Comparison of ENCODE assay signal across 12 cellular contexts in genomic region chr17:8410882-8411238, GRCh38. TPM values are rescaled to one million over a fixed set of nuclear protein-coding genes. Genes with fewer than 3 reads are reported as not detected.
DNase-seq lines count a peak whose midpoint lies in the region; ATAC-seq and TF ChIP-seq lines count a peak whose summit lies in the region.
"Had no signal": no experiment of that assay in that cellular context is flagged by ENCODE, and none has a peak within 500 bp of the region (broad histone marks: within the 10 kb centered on the region; RNA-seq: fewer than 3 reads in every experiment).

No MANE protein-coding gene starts in this region.

- in situ Hi-C loops in mammary epithelial cell (cut with MboI; ENCODE audit: low sequenced_read_pairs in 2 of 2) = no loop called here

- 40% methylated on average over 1 of the region's 1 CpG for WGBS in SK-N-SH (ENCODE audit: low lambda C conversion rate)
- WGBS in mammary epithelial cell (ENCODE audit: low coverage, missing lambda C conversion rate) = 83% methylated on average over 1 of the region's 1 CpG

- H3F3A ChIP-seq in SK-N-SH (replicated peaks; ENCODE audit: insufficient read depth) = no peaks in the 10 kb centered on the region

- TF ChIP-seq CTCF in SK-N-SH (IDR thresholded peaks at IDR 0.05) (no peak), HEK293 (tag by site-specific recombination; IDR thresholded peaks at IDR 0.05) (no peak), mammary epithelial cell (conservative IDR thresholded peaks at IDR 0.05 in 1 of 2, IDR thresholded peaks at IDR 0.05 in 1 of 2; ENCODE audit: extremely low read depth in 1 of 2, insufficient read depth in 1 of 2, low read depth in 1 of 2, low read length in 2 of 2) (no peak), neutrophil (IDR thresholded peaks at IDR 0.05) (no peak)

- dilution Hi-C loops in mammary epithelial cell (cut with HindIII; ENCODE audit: low sequenced_read_pairs) = no loop called here

- H3K9ac ChIP-seq in SK-N-SH = no peak overlapping the region
- H3K9ac ChIP-seq in mammary epithelial cell (ENCODE audit: insufficient read depth, low read length) = no peak overlapping the region
- H3K9ac ChIP-seq: BLaER1 treated with 17β-estradiol and CSF1 and Interleukin-3, amounts not matched to agents 10 nM and 100 nM had no signal

- no peaks in the 10 kb centered on the region for H3K36me3 ChIP-seq in SK-N-SH (replicated peaks in 1 of 2; ENCODE audit: control insufficient read depth in 1 of 2, insufficient read depth in 2 of 2, low read length in 1 of 2)
- H3K36me3 ChIP-seq in HEK293 (ENCODE audit: control insufficient read depth in 2 of 2, insufficient read depth in 1 of 2, low read length in 2 of 2) = no peaks in the 10 kb centered on the region
- H3K36me3 ChIP-seq in mammary epithelial cell (ENCODE audit: insufficient read depth, low read length) = no peaks in the 10 kb centered on the region
- H3K36me3 ChIP-seq in neutrophil = peaks cover 4% of the 10 kb centered on the region
- H3K36me3 ChIP-seq: BLaER1 treated with 17β-estradiol and CSF1 and Interleukin-3, amounts not matched to agents 10 nM and 100 nM; SJCRH30 had no signal

- no peak overlapping the region for H2AFZ ChIP-seq in SK-N-SH (ENCODE audit: low read depth)
- peak overlapping the region; percentile 85 for H2AFZ ChIP-seq in mammary epithelial cell (ENCODE audit: low read depth, low read length)

- no peaks in the 10 kb centered on the region for H3K9me2 ChIP-seq in SK-N-SH

- no peak overlapping the region for H3K27ac ChIP-seq in SK-N-SH (ENCODE audit: low read depth in 2 of 2, low read length in 1 of 2)
- no peak overlapping the region for H3K27ac ChIP-seq in HEK293 (ENCODE audit: extremely low read depth, low read depth, low read length)
- H3K27ac ChIP-seq in mammary epithelial cell (ENCODE audit: insufficient read depth, low read depth, low read length) = no peak overlapping the region
- peak overlapping the region; percentile 97 for H3K27ac ChIP-seq in neutrophil
- H3K27ac ChIP-seq: 22Rv1; BLaER1 treated with 17β-estradiol and CSF1 and Interleukin-3, amounts not matched to agents 10 nM and 100 nM; SJCRH30 had no signal

- no peaks in the 10 kb centered on the region for H3K9me3 ChIP-seq in SK-N-SH
- H3K9me3 ChIP-seq in HEK293 (ENCODE audit: control insufficient read depth, insufficient read depth, low read depth, low read length) = no peaks in the 10 kb centered on the region
- no peaks in the 10 kb centered on the region for H3K9me3 ChIP-seq in mammary epithelial cell (replicated peaks; ENCODE audit: insufficient read depth, low read length)
- no peaks in the 10 kb centered on the region for H3K9me3 ChIP-seq in neutrophil
- H3K9me3 ChIP-seq: BLaER1 treated with 17β-estradiol and CSF1 and Interleukin-3, amounts not matched to agents 10 nM and 100 nM; SJCRH30 had no signal

- no peak for DNase-seq in SK-N-SH
- DNase-seq in mammary epithelial cell = no peak
- DNase-seq in NCI-H2029 (lab: John Stamatoyannopoulos, UW) = no peak
- no peak for DNase-seq in SHP77 treated with DMSO at 0.1 percent for 48 hours (lab: John Stamatoyannopoulos, UW)
- no peak for DNase-seq in germinal center (ENCODE audit: low spot score)

- no peak for ATAC-seq in SK-N-SH treated with all-trans-retinoic acid at 6 μM for 48 hours

- POLR2A ChIA-PET in SK-N-SH (lab: Yijun Ruan, JAX) = no interaction called here
- POLR2A ChIA-PET in HEK293 (lab: Yijun Ruan, JAX) = interaction anchor here (2.6 kb wide), 1 partner anchor 25 kb away, joined by 20 read pairs; the partner anchor contains the start of gene NDEL1

- H3K27me3 ChIP-seq in SK-N-SH (ENCODE audit: insufficient read depth) = peaks cover 17% of the 10 kb centered on the region; the same call in 1 of the 2 replicates
- H3K27me3 ChIP-seq in mammary epithelial cell (ENCODE audit: insufficient read depth, low read length) = no peaks in the 10 kb centered on the region
- H3K27me3 ChIP-seq in neutrophil = no peaks in the 10 kb centered on the region
- H3K27me3 ChIP-seq: BLaER1 treated with 17β-estradiol and CSF1 and Interleukin-3, amounts not matched to agents 10 nM and 100 nM; SJCRH30 had no signal

- H3K4me3 ChIP-seq in SK-N-SH (ENCODE audit: low read depth in 2 of 2, low read length in 1 of 2) = no peak overlapping the region
- H3K4me3 ChIP-seq in HEK293 (ENCODE audit: low read depth, low read length) = no peak overlapping the region
- H3K4me3 ChIP-seq in mammary epithelial cell (replicated peaks in 1 of 3; ENCODE audit: insufficient read depth in 1 of 3, low read depth in 2 of 3, low read length in 3 of 3) = peak overlapping the region in 1 of 3 experiments; percentile 24
- peak overlapping the region in 1 of 2 experiments; percentile 52 for H3K4me3 ChIP-seq in neutrophil (ENCODE audit: low read depth in 1 of 2, low read length in 1 of 2)
- H3K4me3 ChIP-seq: BLaER1 treated with 17β-estradiol and CSF1 and Interleukin-3, amounts not matched to agents 10 nM and 100 nM; SJCRH30 had no signal

- TF ChIP-seq RAD21 in SK-N-SH (IDR thresholded peaks at IDR 0.05; ENCODE audit: low read length) = no peak

- no TSS peak for BruUV-seq in mammary epithelial cell (replicated peaks; lab: Mats Ljungman, UMichigan)

- TF ChIP-seq EP300 in SK-N-SH (IDR thresholded peaks at IDR 0.05; ENCODE audit: borderline replicate concordance in 1 of 2, low read depth in 1 of 2, low read length in 1 of 2) = no peak

- H3K4me1 ChIP-seq in SK-N-SH (ENCODE audit: control insufficient read depth in 1 of 2, insufficient read depth in 2 of 2, low read depth in 1 of 2, low read length in 1 of 2) = no peaks in the 10 kb centered on the region
- H3K4me1 ChIP-seq in HEK293 (ENCODE audit: control insufficient read depth, insufficient read depth, low read length) = no peaks in the 10 kb centered on the region
- peaks cover 16% of the 10 kb centered on the region for H3K4me1 ChIP-seq in mammary epithelial cell (ENCODE audit: insufficient read depth, low read length)
- peaks cover 56% of the 10 kb centered on the region in 2 experiments for H3K4me1 ChIP-seq in neutrophil (ENCODE audit: control insufficient read depth in 1 of 2, insufficient read depth in 1 of 2, low read depth in 1 of 2, low read length in 1 of 2)

- peak overlapping the region; percentile 54; the same call in 1 of the 2 replicates for H3K4me2 ChIP-seq in SK-N-SH
- peak overlapping the region; percentile 49 for H3K4me2 ChIP-seq in mammary epithelial cell (ENCODE audit: insufficient read depth, low read depth, low read length)

- CTCF ChIA-PET in SK-N-SH (lab: Yijun Ruan, JAX) (interaction anchor here (0.6 to 6.9 kb wide), 17 partner anchors 10 to 429 kb away, joined by 3 to 82 read pairs (median 4); partner anchors contain the start of genes CCDC42 and NDEL1), HEK293 (lab: Yijun Ruan, JAX) (interaction anchor here (0.6 to 2.6 kb wide), 30 partner anchors 9 to 1833 kb away, joined by 3 to 28 read pairs (median 5); partner anchors contain the start of genes KRABD2 and RPL26), mammary epithelial cell (lab: Charles Lee; ENCODE audit: low non-redundant PET) (interaction anchor here (0.5 kb wide), 1 partner anchor 19 kb away, joined by 3 read pairs; no protein-coding TSS in a partner anchor)

- intact Hi-C loops in mammary epithelial cell (cut with micrococcal nuclease) = loop anchor here (1.0 kb wide), 5 partner anchors 25 to 374 kb away; partner anchors contain the start of gene RPL26

- H4K20me1 ChIP-seq in SK-N-SH (ENCODE audit: insufficient read depth) = no peaks in the 10 kb centered on the region
- H4K20me1 ChIP-seq in mammary epithelial cell (ENCODE audit: insufficient read depth, low read length) = no peaks in the 10 kb centered on the region
- H4K20me1 ChIP-seq: BLaER1 treated with 17β-estradiol and CSF1 and Interleukin-3, amounts not matched to agents 10 nM and 100 nM had no signal

- H3K79me2 ChIP-seq in SK-N-SH (ENCODE audit: insufficient read depth) (no peaks in the 10 kb centered on the region), mammary epithelial cell (ENCODE audit: insufficient read depth, low read length) (no peaks in the 10 kb centered on the region)

TF ChIP-seq in SK-N-SH, 30 proteins besides CTCF, POLR2A, EP300 and RAD21 (continues in another document):
- TF ChIP-seq TAF1 (IDR thresholded peaks at IDR 0.05; ENCODE audit: borderline replicate concordance, low read depth, low read length) (no peak), GABPA (IDR thresholded peaks at IDR 0.05; ENCODE audit: low read depth) (no peak), ELF1 (IDR thresholded peaks at IDR 0.05) (no peak)

RNA-seq across cellular contexts. Expression of gene RNF222, which starts 13.2 kb away (rescaled TPM):
- polyA plus RNA-seq in SK-N-SH (2012; rRNA removed) = not detected in 2 replicates
- not detected in 2 replicates for polyA plus RNA-seq in SK-N-SH (2012; cell fraction: cytosol; rRNA removed)
- not detected in 2 replicates for polyA plus RNA-seq in SK-N-SH (2012; cell fraction: nucleus; rRNA removed)
- under 1 TPM; under 0.01 to 0.38 TPM for total RNA-seq in mammary epithelial cell
- 0.07 TPM for polyA plus RNA-seq in mammary epithelial cell
- polyA minus RNA-seq in mammary epithelial cell = 1.6 TPM
- total RNA-seq: Daoy, SJCRH30 had no signal

RNA-seq across cellular contexts. Expression of gene NDEL1, which starts 24.8 kb away (rescaled TPM):
- polyA plus RNA-seq in SK-N-SH (2012; rRNA removed) = 49.5 and 58.6 TPM in 2 replicates
- polyA plus RNA-seq in SK-N-SH (2012; cell fraction: cytosol; rRNA removed) = 45.2 and 46.2 TPM in 2 replicates
- polyA plus RNA-seq in SK-N-SH (2012; cell fraction: nucleus; rRNA removed) = 66.3 and 89.2 TPM in 2 replicates
- 100 to 1,000 TPM in 1 of 2 donors, 10 to 100 TPM in 1; 55.7 to 102 TPM for total RNA-seq in mammary epithelial cell
- polyA plus RNA-seq in mammary epithelial cell = 49.4 TPM
- 36.7 TPM for polyA minus RNA-seq in mammary epithelial cell

RNA-seq across cellular contexts. Expression of gene RPL26, which starts 27.9 kb away (rescaled TPM):
- polyA plus RNA-seq in SK-N-SH (2012; rRNA removed) (4,770 and 5,684 TPM in 2 replicates), mammary epithelial cell (3,047 TPM)
- 7,597 and 10,418 TPM in 2 replicates for polyA plus RNA-seq in SK-N-SH (2012; cell fraction: cytosol; rRNA removed)
- 774 and 1,084 TPM in 2 replicates for polyA plus RNA-seq in SK-N-SH (2012; cell fraction: nucleus; rRNA removed)
- 1,000 to 10,000 TPM; 1,799 to 2,054 TPM for total RNA-seq in mammary epithelial cell
- 984 TPM for polyA minus RNA-seq in mammary epithelial cell
